In genomic region chr6:25012657-25013056, GRCh38 we compare ENCODE assay signal across 14 cellular contexts.
A peak's percentile ranks its signal among the peaks of the same experiment; 100 is the strongest.
DNase-seq lines count a peak whose midpoint lies in the region; ATAC-seq, FAIRE-seq and TF ChIP-seq lines count a peak whose summit lies in the region.
"Had no signal": no experiment of that assay in that cellular context is flagged by ENCODE, and none has a peak within 500 bp of the region (broad histone marks: within the 10 kb centered on the region; RNA-seq: fewer than 3 reads in every experiment).

No MANE protein-coding gene starts in this region.

- H3K9me1 ChIP-seq in keratinocyte (ENCODE audit: control insufficient read depth, extremely low read depth, insufficient read depth, low read length): no peaks in the 10 kb centered on the region

- no peak overlapping the region for H3K27ac ChIP-seq in keratinocyte (ENCODE audit: control insufficient read depth, insufficient read depth, low read length)
- H3K27ac ChIP-seq: dorsolateral prefrontal cortex had no signal

- no peak for FAIRE-seq in keratinocyte (lab: Jason Lieb, UNC)
- FAIRE-seq: GM12891 had no signal

- H3K36me3 Mint-ChIP-seq in activated CD4-positive, alpha-beta memory T cell treated with anti-CD3 and anti-CD28 coated beads for 36 hours: no peaks in the 10 kb centered on the region
- no peaks in the 10 kb centered on the region for H3K36me3 Mint-ChIP-seq in activated T-cell treated with anti-CD3 and anti-CD28 coated beads, Interleukin-2, amount 50 U/mL, for 4 hours (ENCODE audit: insufficient read depth)

- peak overlapping the region; percentile 46 for H3K4me2 ChIP-seq in keratinocyte (ENCODE audit: control insufficient read depth, extremely low read depth, insufficient read depth, low read depth, low read length)

- no peaks in the 10 kb centered on the region for H3K79me2 ChIP-seq in keratinocyte (ENCODE audit: control insufficient read depth, insufficient read depth, low read length)

- H3K36me3 ChIP-seq in BJ (ENCODE audit: control insufficient read depth, insufficient read depth, low read length): no peaks in the 10 kb centered on the region
- no peaks in the 10 kb centered on the region for H3K36me3 ChIP-seq in adipocyte (ENCODE audit: control insufficient read depth, insufficient read depth, low read length, severe bottlenecking)
- H3K36me3 ChIP-seq in keratinocyte (ENCODE audit: control insufficient read depth in 2 of 2, extremely low read depth in 1 of 2, insufficient read depth in 2 of 2, low read length in 2 of 2): no peaks in the 10 kb centered on the region

- no peak overlapping the region for H3K27ac Mint-ChIP-seq in activated CD4-positive, alpha-beta memory T cell treated with anti-CD3 and anti-CD28 coated beads for 36 hours

- H3K9ac ChIP-seq in adipocyte (ENCODE audit: low read length): peak overlapping the region; percentile 50
- H3K9ac ChIP-seq in keratinocyte (ENCODE audit: control insufficient read depth, extremely low read depth, insufficient read depth, low read length): no peak overlapping the region

- DNase-seq in BJ (ENCODE audit: low read depth): peak; percentile 55
- peak; percentile 86 for DNase-seq in adipocyte (ENCODE audit: low read depth)
- DNase-seq in keratinocyte (ENCODE audit: low read depth, low spot score): no peak
- DNase-seq in HPDE6-E6E7 (ENCODE audit: extremely low spot score): no peak
- no peak for DNase-seq in activated CD4-positive, alpha-beta memory T cell treated with anti-CD3 and anti-CD28 coated beads for 36 hours
- no peak for DNase-seq in stimulated activated CD4-positive, alpha-beta T cell treated with anti-CD3 and anti-CD28 coated beads, Interleukin-4, amount 100 ng/mL, for 1 hour
- no peak for DNase-seq in activated T-cell treated with anti-CD3 and anti-CD28 coated beads, Interleukin-2, amount 50 U/mL, for 4 hours
- DNase-seq: activated effector memory CD4-positive, alpha-beta T cell treated with anti-CD3 and anti-CD28 coated beads, Interleukin-2, amount 50 U/mL, for 16 hours; dorsolateral prefrontal cortex; hypothalamus; NCI-H187 had no signal

- H3K4me3 ChIP-seq in BJ (ENCODE audit: low read depth, low read length) (no peak overlapping the region), adipocyte (ENCODE audit: low read length) (peak overlapping the region; percentile 50), keratinocyte (ENCODE audit: control insufficient read depth in 2 of 3, extremely low read depth in 1 of 3, insufficient read depth in 2 of 3, low read depth in 1 of 3, low read length in 3 of 3) (peak overlapping the region in 1 of 3 experiments; percentile 2)
- H3K4me3 ChIP-seq: dorsolateral prefrontal cortex, lung had no signal

- H4K20me1 ChIP-seq in keratinocyte (ENCODE audit: control insufficient read depth, extremely low read depth, insufficient read depth, low read length): no peaks in the 10 kb centered on the region

- H3K4me3 Mint-ChIP-seq in activated CD4-positive, alpha-beta memory T cell treated with anti-CD3 and anti-CD28 coated beads for 36 hours: no peak overlapping the region
- H3K4me3 Mint-ChIP-seq in activated T-cell treated with anti-CD3 and anti-CD28 coated beads, Interleukin-2, amount 50 U/mL, for 4 hours: no peak overlapping the region

- dilution Hi-C loops in keratinocyte (cut with MboI; ENCODE audit: extremely low pct_ligation_motif_present, low sequenced_read_pairs): no loop called here

- H3K27me3 Mint-ChIP-seq in activated CD4-positive, alpha-beta memory T cell treated with anti-CD3 and anti-CD28 coated beads for 36 hours: no peaks in the 10 kb centered on the region
- H3K27me3 Mint-ChIP-seq in activated T-cell treated with anti-CD3 and anti-CD28 coated beads, Interleukin-2, amount 50 U/mL, for 4 hours (ENCODE audit: low read depth): no peaks in the 10 kb centered on the region

- TF ChIP-seq EP300 in Ishikawa (IDR thresholded peaks at IDR 0.05; ENCODE audit: borderline replicate concordance): no peak

- peaks cover 85% of the 10 kb centered on the region for H3K4me1 Mint-ChIP-seq in activated CD4-positive, alpha-beta memory T cell treated with anti-CD3 and anti-CD28 coated beads for 36 hours (ENCODE audit: low read depth)
- peaks cover 74% of the 10 kb centered on the region for H3K4me1 Mint-ChIP-seq in activated T-cell treated with anti-CD3 and anti-CD28 coated beads, Interleukin-2, amount 50 U/mL, for 4 hours (ENCODE audit: low read depth)

- H3K9me3 ChIP-seq in adipocyte (ENCODE audit: control insufficient read depth, low read length) (no peaks in the 10 kb centered on the region), keratinocyte (ENCODE audit: control insufficient read depth, low read depth, low read length) (no peaks in the 10 kb centered on the region)

- no peak for TF ChIP-seq CTCF in BJ (IDR thresholded peaks at IDR 0.05; ENCODE audit: insufficient read depth, low read depth, low read length)
- TF ChIP-seq CTCF in keratinocyte (optimal IDR thresholded peaks at IDR 0.05 in 1 of 3, IDR thresholded peaks at IDR 0.05 in 1 of 3, conservative IDR thresholded peaks at IDR 0.05 in 1 of 3; ENCODE audit: extremely low read depth in 1 of 3, insufficient read depth in 2 of 3, low read length in 3 of 3): no peak

- no peak overlapping the region for H2AFZ ChIP-seq in keratinocyte (ENCODE audit: control insufficient read depth, low read length)

- CTCF ChIA-PET in BJ (lab: Yijun Ruan, JAX): interaction anchor here (0.6 to 2.2 kb wide), 5 partner anchors 23 to 136 kb away, joined by 3 to 8 read pairs (median 3); no protein-coding TSS in a partner anchor
- CTCF ChIA-PET in activated CD4-positive, alpha-beta memory T cell treated with anti-CD3 and anti-CD28 coated beads for 36 hours (lab: Charles Lee): interaction anchor here (0.6 to 8.1 kb wide), 6 partner anchors 17 to 429 kb away, joined by 3 to 153 read pairs (median 5); no protein-coding TSS in a partner anchor

- no peaks in the 10 kb centered on the region for H3K9me3 Mint-ChIP-seq in activated CD4-positive, alpha-beta memory T cell treated with anti-CD3 and anti-CD28 coated beads for 36 hours
- H3K9me3 Mint-ChIP-seq in activated T-cell treated with anti-CD3 and anti-CD28 coated beads, Interleukin-2, amount 50 U/mL, for 4 hours: no peaks in the 10 kb centered on the region

- POLR2A ChIA-PET in BJ (lab: Charles Lee): interaction anchor here (0.7 kb wide), 1 partner anchor 1007 kb away, joined by 3 read pairs; a partner anchor contains a TSS
- POLR2A ChIA-PET in activated CD4-positive, alpha-beta memory T cell treated with anti-CD3 and anti-CD28 coated beads for 36 hours (lab: Charles Lee): interaction anchor here (1.0 to 1.1 kb wide), 2 partner anchors 76 to 78 kb away, joined by 3 read pairs; no protein-coding TSS in a partner anchor

- no peak for ATAC-seq in activated T-cell treated with anti-CD3 and anti-CD28 coated beads, Interleukin-2, amount 50 U/mL, for 4 hours

- H3K27me3 ChIP-seq in BJ (ENCODE audit: control insufficient read depth, insufficient read depth, low read length): no peaks in the 10 kb centered on the region
- no peaks in the 10 kb centered on the region for H3K27me3 ChIP-seq in adipocyte (replicated peaks; ENCODE audit: control insufficient read depth, insufficient read depth, low read length)
- H3K27me3 ChIP-seq in keratinocyte (ENCODE audit: control insufficient read depth, extremely low read depth, insufficient read depth, low read length): no peaks in the 10 kb centered on the region

- no peak for TF ChIP-seq RAD21 in Ishikawa (IDR thresholded peaks at IDR 0.05; ENCODE audit: low read depth)

- intact Hi-C loops in activated CD4-positive, alpha-beta memory T cell treated with anti-CD3 and anti-CD28 coated beads for 36 hours (cut with micrococcal nuclease): loop anchor here (10.0 kb wide), 1 partner anchor 518 kb away; the partner anchor contains the start of gene ALDH5A1

- H3K4me1 ChIP-seq in adipocyte (ENCODE audit: control insufficient read depth, insufficient read depth, low read length): peaks cover 62% of the 10 kb centered on the region
- H3K4me1 ChIP-seq in keratinocyte (ENCODE audit: control insufficient read depth, extremely low read depth, insufficient read depth, low read length): peaks cover 41% of the 10 kb centered on the region

TF ChIP-seq in Ishikawa, 13 proteins besides CTCF, POLR2A, EP300 and RAD21:
- TF ChIP-seq REST (IDR thresholded peaks at IDR 0.05; ENCODE audit: low read depth) (no peak), CEBPB (IDR thresholded peaks at IDR 0.05) (peak; percentile 24; the same call in 1 of the 2 replicates)

Comparison
In these comparisons a context has a peak if more than half of its experiments do, and no peak if none do; other contexts are left out.
1. DNase-seq: peak in BJ (single experiment) and adipocyte (single experiment); none in keratinocyte (single experiment), HPDE6-E6E7 (single experiment), activated CD4-positive, alpha-beta memory T cell treated with anti-CD3 and anti-CD28 coated beads for 36 hours (single experiment), stimulated activated CD4-positive, alpha-beta T cell treated with anti-CD3 and anti-CD28 coated beads, Interleukin-4, amount 100 ng/mL, for 1 hour (single experiment) and activated T-cell treated with anti-CD3 and anti-CD28 coated beads, Interleukin-2, amount 50 U/mL, for 4 hours (single experiment).